In the genomic region with DNA sequence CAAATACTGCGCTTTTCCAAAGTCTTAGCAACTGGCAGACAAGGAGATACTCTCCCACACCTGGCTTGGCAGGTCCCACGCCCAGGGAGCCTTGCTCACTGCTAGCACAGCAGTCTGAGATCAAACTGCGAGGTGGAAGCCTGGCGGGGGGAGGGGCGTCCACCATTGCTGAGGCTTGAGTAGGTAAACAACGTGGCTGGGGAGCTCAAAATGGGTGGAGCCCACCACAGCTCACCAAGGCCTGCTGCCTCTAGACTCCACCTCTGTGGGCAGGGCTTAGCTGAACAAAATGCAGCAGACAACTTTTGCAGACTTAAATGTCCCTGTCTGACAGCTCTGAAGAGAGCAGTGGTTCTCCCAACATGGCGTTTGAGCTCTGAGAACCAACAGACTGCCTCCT, we compare ENCODE assay signal across 21 cellular contexts. TPM values are rescaled to one million over a fixed set of nuclear protein-coding genes. Genes with fewer than 3 reads are reported as not detected.
DNase-seq lines count a peak whose midpoint lies in the region; FAIRE-seq and TF ChIP-seq lines count a peak whose summit lies in the region.
"Had no signal": no experiment of that assay in that cellular context is flagged by ENCODE, and none has a peak within 500 bp of the region (broad histone marks: within the 10 kb centered on the region; RNA-seq: fewer than 3 reads in every experiment).

No MANE protein-coding gene starts in this region.

- H3K4me2 ChIP-seq in MM.1S (ENCODE audit: low read depth, low read length) = no peak overlapping the region
- H3K4me2 ChIP-seq in astrocyte (ENCODE audit: low read length) = peak overlapping the region; percentile 47
- no peak overlapping the region for H3K4me2 ChIP-seq in keratinocyte (ENCODE audit: control insufficient read depth, extremely low read depth, insufficient read depth, low read depth, low read length)
- H3K4me2 ChIP-seq: KMS-11, PC-9 had no signal

- no peak for TF ChIP-seq EP300 in suprapubic skin (IDR thresholded peaks at IDR 0.05)

- H3K4me1 ChIP-seq in BE2C (no peaks in the 10 kb centered on the region), MM.1S (ENCODE audit: low read length) (no peaks in the 10 kb centered on the region), astrocyte (ENCODE audit: insufficient read depth, low read length) (no peaks in the 10 kb centered on the region), keratinocyte (ENCODE audit: control insufficient read depth, extremely low read depth, insufficient read depth, low read length) (no peaks in the 10 kb centered on the region), suprapubic skin (no peaks in the 10 kb centered on the region)
- H3K4me1 ChIP-seq: SJCRH30 had no signal

- no peaks in the 10 kb centered on the region for H3F3A ChIP-seq in MM.1S (ENCODE audit: insufficient read depth, low read length)

- no peaks in the 10 kb centered on the region for H3K9me2 ChIP-seq in MM.1S (replicated peaks; ENCODE audit: insufficient read depth, low read length)

- TF ChIP-seq CTCF in BE2C (IDR thresholded peaks at IDR 0.05; ENCODE audit: low read depth, low read length) (no peak), MM.1S (IDR thresholded peaks at IDR 0.05; ENCODE audit: low read length) (no peak), astrocyte (IDR thresholded peaks at IDR 0.05; ENCODE audit: insufficient read depth, low read depth, low read length) (no peak), keratinocyte (optimal IDR thresholded peaks at IDR 0.05 in 1 of 3, IDR thresholded peaks at IDR 0.05 in 1 of 3, conservative IDR thresholded peaks at IDR 0.05 in 1 of 3; ENCODE audit: extremely low read depth in 1 of 3, insufficient read depth in 2 of 3, low read length in 3 of 3) (no peak), suprapubic skin (IDR thresholded peaks at IDR 0.05) (no peak)

- H3K79me2 ChIP-seq in MM.1S (ENCODE audit: low read length) (no peaks in the 10 kb centered on the region), astrocyte (ENCODE audit: insufficient read depth, low read length) (no peaks in the 10 kb centered on the region), keratinocyte (ENCODE audit: control insufficient read depth, insufficient read depth, low read length) (no peaks in the 10 kb centered on the region)

- no peaks in the 10 kb centered on the region for H3K4me1 Mint-ChIP-seq in astrocyte (ENCODE audit: low read depth, unreplicated experiment)
- H3K4me1 Mint-ChIP-seq: CD4-positive, alpha-beta memory T cell had no signal

- H3K9me3 ChIP-seq in BE2C (no peaks in the 10 kb centered on the region; the same call in 1 of the 2 replicates), MM.1S (replicated peaks; ENCODE audit: insufficient read depth, low read length) (no peaks in the 10 kb centered on the region), astrocyte (ENCODE audit: insufficient read depth, low read depth, low read length) (peaks cover 5% of the 10 kb centered on the region), keratinocyte (ENCODE audit: control insufficient read depth, low read depth, low read length) (no peaks in the 10 kb centered on the region), suprapubic skin (peaks cover 6% of the 10 kb centered on the region)

- H3K9ac ChIP-seq in MM.1S (ENCODE audit: low read length) (no peak overlapping the region), astrocyte (ENCODE audit: low read length) (no peak overlapping the region), keratinocyte (ENCODE audit: control insufficient read depth, extremely low read depth, insufficient read depth, low read length) (no peak overlapping the region)
- H3K9ac ChIP-seq: KMS-11 had no signal

- peaks cover 30% of the 10 kb centered on the region for H3K9me3 Mint-ChIP-seq in astrocyte (ENCODE audit: unreplicated experiment)

- H3K27me3 Mint-ChIP-seq in astrocyte (ENCODE audit: low read depth, unreplicated experiment) = no peaks in the 10 kb centered on the region
- H3K27me3 Mint-ChIP-seq: CD4-positive, alpha-beta memory T cell had no signal

- FAIRE-seq in astrocyte (lab: Jason Lieb, UNC) (no peak), keratinocyte (lab: Jason Lieb, UNC) (no peak)
- FAIRE-seq: A204.1, GM12891, GM19239 had no signal

- H2AFZ ChIP-seq in MM.1S (ENCODE audit: low read length) = no peak overlapping the region
- peak overlapping the region; percentile 57 for H2AFZ ChIP-seq in astrocyte (ENCODE audit: low read depth, low read length)
- peak overlapping the region; percentile 36 for H2AFZ ChIP-seq in keratinocyte (ENCODE audit: control insufficient read depth, low read length)
- H2AFZ ChIP-seq: PC-9 had no signal

- WGBS in suprapubic skin = 83% methylated on average over 6 of the region's 7 CpGs

- H3K9me1 ChIP-seq in keratinocyte (ENCODE audit: control insufficient read depth, extremely low read depth, insufficient read depth, low read length) = no peaks in the 10 kb centered on the region

- H3K4me3 ChIP-seq in BE2C (ENCODE audit: low read depth, low read length) (no peak overlapping the region), MM.1S (ENCODE audit: low read length) (no peak overlapping the region), astrocyte (ENCODE audit: insufficient read depth, low read depth, low read length) (no peak overlapping the region), keratinocyte (ENCODE audit: control insufficient read depth in 2 of 3, extremely low read depth in 1 of 3, insufficient read depth in 2 of 3, low read depth in 1 of 3, low read length in 3 of 3) (no peak overlapping the region), suprapubic skin (no peak overlapping the region)
- H3K4me3 ChIP-seq: PC-9, SJCRH30 had no signal

- H3K27me3 ChIP-seq in BE2C (no peaks in the 10 kb centered on the region), MM.1S (replicated peaks; ENCODE audit: insufficient read depth, low read length) (no peaks in the 10 kb centered on the region), astrocyte (ENCODE audit: insufficient read depth, low read length) (no peaks in the 10 kb centered on the region), keratinocyte (ENCODE audit: control insufficient read depth, extremely low read depth, insufficient read depth, low read length) (no peaks in the 10 kb centered on the region), suprapubic skin (no peaks in the 10 kb centered on the region)
- H3K27me3 ChIP-seq: SJCRH30 had no signal

- no peak for TF ChIP-seq POLR2A in suprapubic skin (IDR thresholded peaks at IDR 0.05)

- DNase-seq in BE2C (peak; percentile 47), MM.1S (peak; percentile 10), astrocyte (ENCODE audit: low read depth) (no peak), keratinocyte (ENCODE audit: low read depth, low spot score) (no peak), retina (no peak), NCI-H524 treated with DMSO at 0.1 percent for 48 hours (lab: John Stamatoyannopoulos, UW) (no peak), suprapubic skin (ENCODE audit: low spot score in 2 of 2) (no peak)
- DNase-seq: CD4-positive, alpha-beta memory T cell; DMS153; GOT3; NCI-H1417 treated with DMSO at 0.1 percent for 48 hours; NCI-H1930; NCI-H2171; NCI-H446; NCI-H69; SJCRH30 had no signal

- no peaks in the 10 kb centered on the region for H4K20me1 ChIP-seq in MM.1S (ENCODE audit: insufficient read depth, low read length)
- H4K20me1 ChIP-seq in astrocyte (ENCODE audit: insufficient read depth, low read length) = no peaks in the 10 kb centered on the region
- no peaks in the 10 kb centered on the region for H4K20me1 ChIP-seq in keratinocyte (ENCODE audit: control insufficient read depth, extremely low read depth, insufficient read depth, low read length)

- no peak overlapping the region for H3K27ac ChIP-seq in MM.1S (ENCODE audit: low read length)
- H3K27ac ChIP-seq in astrocyte (ENCODE audit: low read depth, low read length) = peak overlapping the region; percentile 21
- H3K27ac ChIP-seq in keratinocyte (ENCODE audit: control insufficient read depth, insufficient read depth, low read length) = no peak overlapping the region
- no peak overlapping the region for H3K27ac ChIP-seq in suprapubic skin
- H3K27ac ChIP-seq: KMS-11, PC-9, SJCRH30 had no signal

- no peaks in the 10 kb centered on the region for H3K36me3 ChIP-seq in BE2C
- no peaks in the 10 kb centered on the region for H3K36me3 ChIP-seq in MM.1S (replicated peaks; ENCODE audit: insufficient read depth, low read length)
- no peaks in the 10 kb centered on the region for H3K36me3 ChIP-seq in astrocyte (ENCODE audit: insufficient read depth, low read length)
- no peaks in the 10 kb centered on the region for H3K36me3 ChIP-seq in keratinocyte (ENCODE audit: control insufficient read depth in 2 of 2, extremely low read depth in 1 of 2, insufficient read depth in 2 of 2, low read length in 2 of 2)
- H3K36me3 ChIP-seq in suprapubic skin = no peaks in the 10 kb centered on the region
- H3K36me3 ChIP-seq: SJCRH30 had no signal

- H3K36me3 Mint-ChIP-seq in astrocyte (ENCODE audit: low read depth, unreplicated experiment) = no peaks in the 10 kb centered on the region

- H3K4me3 Mint-ChIP-seq in astrocyte (ENCODE audit: unreplicated experiment) = no peak overlapping the region
- H3K4me3 Mint-ChIP-seq: CD4-positive, alpha-beta memory T cell had no signal

- no peak overlapping the region for H3K27ac Mint-ChIP-seq in astrocyte (ENCODE audit: unreplicated experiment)
- H3K27ac Mint-ChIP-seq: CD4-positive, alpha-beta memory T cell had no signal

- dilution Hi-C loops in keratinocyte (cut with MboI; ENCODE audit: extremely low pct_ligation_motif_present, low sequenced_read_pairs) = no loop called here

RNA-seq across cellular contexts. Expression of gene NFKB1, which starts 23.0 kb away (rescaled TPM):
- 11.9 TPM for polyA plus RNA-seq in BE2C (2012; ENCODE audit: insufficient read depth, insufficient read length, low read depth)
- 17.2 and 19.9 TPM in 2 replicates for total RNA-seq in astrocyte
- polyA plus RNA-seq in keratinocyte = 15.4 to 31.4 TPM (median 21.8 TPM) in 3 replicates
- polyA plus RNA-seq in keratinocyte (2011; ENCODE audit: low read depth) = 12.2 TPM
- 15.6 and 19.2 TPM in 2 replicates for polyA plus RNA-seq in keratinocyte (2011; cell fraction: cytosol; rRNA removed)
- polyA plus RNA-seq in keratinocyte (2011; cell fraction: nucleus; rRNA removed) = 33.6 and 36.7 TPM in 2 replicates
- polyA plus RNA-seq in keratinocyte (2012; ENCODE audit: low replicate concordance) = 18.0 and 24.9 TPM in 2 replicates
- polyA minus RNA-seq in keratinocyte = 27.3 to 39.6 TPM (median 29.4 TPM) in 3 replicates
- polyA minus RNA-seq in keratinocyte (2011; cell fraction: cytosol; rRNA and poly(A)+ RNA removed) = 16.7 TPM
- 29.1 and 53.4 TPM in 2 replicates for polyA minus RNA-seq in keratinocyte (2011; cell fraction: nucleus; rRNA and poly(A)+ RNA removed)
- 10 to 100 TPM; 32.9 to 56.0 (median 40.9) TPM for total RNA-seq in suprapubic skin

Comparison
In these comparisons a context has a peak if more than half of its experiments do, and no peak if none do; other contexts are left out.
1. DNase-seq: peak in BE2C (single experiment) and MM.1S (single experiment); none in astrocyte (single experiment), keratinocyte (single experiment), retina (single experiment), NCI-H524 treated with DMSO at 0.1 percent for 48 hours (single experiment) and suprapubic skin (0 of 2).